19 cellular contexts compared by ENCODE assay signal in the genomic region with DNA sequence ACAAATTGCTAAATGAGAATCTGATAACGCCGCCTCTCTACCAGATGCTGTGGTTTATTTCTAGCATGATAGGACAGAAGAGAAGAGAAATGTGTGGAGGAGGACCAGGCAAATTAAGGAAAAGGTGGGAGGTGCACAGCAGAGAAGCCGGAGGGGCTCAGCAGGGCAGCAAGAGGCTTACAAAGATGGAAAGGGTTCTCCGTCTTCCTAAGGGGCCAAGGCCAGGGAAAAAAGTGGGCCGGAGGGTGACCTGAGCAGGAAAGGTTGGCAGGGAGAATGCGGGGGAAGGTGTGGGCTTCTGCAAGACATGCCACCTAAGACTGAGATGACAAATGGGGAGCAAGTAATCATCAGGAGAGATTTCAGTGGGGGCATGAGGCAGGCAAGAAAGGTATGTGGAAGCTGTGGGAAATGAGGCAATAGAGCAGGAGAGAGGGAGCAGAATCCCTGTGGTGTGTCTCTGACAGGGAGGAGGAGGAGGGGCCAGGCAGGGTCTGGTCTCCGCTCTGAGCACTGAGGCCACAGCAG. TPM values are rescaled to one million over a fixed set of nuclear protein-coding genes. Genes with fewer than 3 reads are reported as not detected.
DNase-seq lines count a peak whose midpoint lies in the region; ATAC-seq and TF ChIP-seq lines count a peak whose summit lies in the region.
"Had no signal": no experiment of that assay in that cellular context is flagged by ENCODE, and none has a peak within 500 bp of the region (broad histone marks: within the 10 kb centered on the region; RNA-seq: fewer than 3 reads in every experiment).

No MANE protein-coding gene starts in this region.

- peaks cover 6% of the 10 kb centered on the region for H3K36me3 ChIP-seq in lower lobe of right lung
- H3K36me3 ChIP-seq: adrenal gland, MG63, right lobe of liver, SJSA1 had no signal

- H4K5ac ChIP-seq in H9 (ENCODE audit: insufficient read length, low read depth, low read length): no peak overlapping the region

- H3K4me1 ChIP-seq in H9 (ENCODE audit: insufficient read depth, low read length): peaks cover 4% of the 10 kb centered on the region; the same call in 1 of the 2 replicates
- H3K4me1 ChIP-seq in lower lobe of right lung: peaks cover 24% of the 10 kb centered on the region

- H3K23ac ChIP-seq in H9 (ENCODE audit: insufficient read length, low read depth, low read length): no peak overlapping the region

- no peak overlapping the region for H3K14ac ChIP-seq in H9 (ENCODE audit: insufficient read depth, low read length)

- no peak overlapping the region for H2AK5ac ChIP-seq in H9 (ENCODE audit: insufficient read length, low read length)

- H3K27me3 Mint-ChIP-seq in H9 (ENCODE audit: low read depth): no peaks in the 10 kb centered on the region
- H3K27me3 Mint-ChIP-seq: stimulated activated naive CD8-positive, alpha-beta T cell treated with anti-CD3 and anti-CD28 coated beads, Interleukin-15, amount 100 ng/mL, for 72 hours had no signal

- H3K4ac ChIP-seq in H9 (ENCODE audit: low read depth, low read length): no peak overlapping the region

- no peaks in the 10 kb centered on the region for H4K20me1 ChIP-seq in H9 (ENCODE audit: control insufficient read depth, insufficient read depth, insufficient read length)

- no peak for ATAC-seq in lower lobe of right lung
- no peak for ATAC-seq in HG02852 (IDR thresholded peaks at IDR 0.05; ENCODE audit: unreplicated experiment)
- ATAC-seq: right lobe of liver; stimulated activated naive CD8-positive, alpha-beta T cell treated with anti-CD3 and anti-CD28 coated beads, Interleukin-15, amount 100 ng/mL, for 72 hours had no signal

- no peaks in the 10 kb centered on the region for H3K79me2 ChIP-seq in H9 (ENCODE audit: insufficient read depth, low read length)

- H3K27ac ChIP-seq in H9 (ENCODE audit: insufficient read length, low read depth, low read length) (no peak overlapping the region), lower lobe of right lung (no peak overlapping the region)
- H3K27ac ChIP-seq: adrenal gland, right lobe of liver, SJSA1 had no signal

- no peak overlapping the region for H3K18ac ChIP-seq in H9 (ENCODE audit: insufficient read length, low read depth, low read length)

- H3K4me2 ChIP-seq in H9 (ENCODE audit: insufficient read depth, insufficient read length, low read length): no peak overlapping the region

- H2BK120ac ChIP-seq in H9 (ENCODE audit: low read depth, low read length, poor library complexity, severe bottlenecking): no peak overlapping the region

- peaks cover 0 to 3% (median 0%) of the 10 kb centered on the region in 3 experiments; a peak in 1 of 7 replicates for H3K36me3 Mint-ChIP-seq in H9 (ENCODE audit: insufficient read depth in 1 of 3, low read depth in 3 of 3)

- H3K27me3 ChIP-seq in H9 (ENCODE audit: insufficient read depth, low read length) (no peaks in the 10 kb centered on the region), lower lobe of right lung (ENCODE audit: low read depth) (no peaks in the 10 kb centered on the region)
- H3K27me3 ChIP-seq: adrenal gland, MG63, right lobe of liver, SJSA1 had no signal

- H4K91ac ChIP-seq in H9 (ENCODE audit: insufficient read length, low read depth, low read length): no peak overlapping the region

- no peak overlapping the region for H2BK12ac ChIP-seq in H9 (ENCODE audit: insufficient read length, low read depth, low read length)

- H3K4me1 Mint-ChIP-seq in H9: peaks cover 20 to 29% of the 10 kb centered on the region in 2 experiments

- H3K4me3 ChIP-seq in lower lobe of right lung: no peak overlapping the region
- H3K4me3 ChIP-seq: adrenal gland, lung, MG63, right lobe of liver, SJSA1 had no signal

- H2AFZ ChIP-seq in H9 (ENCODE audit: low read length): no peak overlapping the region

- H3K79me1 ChIP-seq in H9 (ENCODE audit: insufficient read depth, low read depth, low read length, poor library complexity, severe bottlenecking): no peaks in the 10 kb centered on the region

- H3K56ac ChIP-seq in H9 (ENCODE audit: insufficient read length, low read depth, low read length): no peak overlapping the region

- no peak overlapping the region for H2BK5ac ChIP-seq in H9 (ENCODE audit: insufficient read length, low read length)

- H2BK15ac ChIP-seq in H9 (ENCODE audit: low read depth, low read length): no peak overlapping the region

- H3K23me2 ChIP-seq in H9 (ENCODE audit: insufficient read length, low read depth, low read length, poor library complexity, severe bottlenecking): no peaks in the 10 kb centered on the region

- WGBS in H9 (ENCODE audit: extremely low coverage, insufficient read length, low lambda C conversion rate): no CpG with 5 or more reads among the region's 7 CpGs

- no peaks in the 10 kb centered on the region for H3K9me3 ChIP-seq in H9 (ENCODE audit: control insufficient read depth, low read depth, low read length)
- H3K9me3 ChIP-seq in lower lobe of right lung: no peaks in the 10 kb centered on the region
- H3K9me3 ChIP-seq: adrenal gland, MG63, right lobe of liver, SJSA1 had no signal

- intact Hi-C loops in posterior vena cava (cut with DNase I): loop anchor here in 1 of 2 donors (10.0 kb wide), 1 partner anchor 247 kb away; no protein-coding TSS in a partner anchor
- intact Hi-C loops in lower lobe of right lung (cut with DNase I): no loop called here

- H3K27ac Mint-ChIP-seq in H9: peak overlapping the region; percentile 2 to 57 (median 26); a peak in 4 of 7 replicates
- H3K27ac Mint-ChIP-seq: stimulated activated naive CD8-positive, alpha-beta T cell treated with anti-CD3 and anti-CD28 coated beads, Interleukin-15, amount 100 ng/mL, for 72 hours had no signal

- H3T11ph ChIP-seq in H9 (ENCODE audit: low read length): no peak overlapping the region

- no peak overlapping the region for H3K9ac ChIP-seq in H9 (ENCODE audit: extremely low read depth, insufficient read length, low read length)

- H2BK20ac ChIP-seq in H9 (ENCODE audit: low read depth, low read length, poor library complexity, severe bottlenecking): no peak overlapping the region

- H4K8ac ChIP-seq in H9 (replicated peaks; ENCODE audit: insufficient read length, low read depth, low read length): no peak overlapping the region

- H3K9me3 Mint-ChIP-seq in H9: no peaks in the 10 kb centered on the region
- H3K9me3 Mint-ChIP-seq: stimulated activated naive CD8-positive, alpha-beta T cell treated with anti-CD3 and anti-CD28 coated beads, Interleukin-15, amount 100 ng/mL, for 72 hours had no signal

- no peak for TF ChIP-seq CTCF in H9 (conservative IDR thresholded peaks at IDR 0.05)
- no peak for TF ChIP-seq CTCF in lower lobe of right lung (IDR thresholded peaks at IDR 0.05)

- DNase-seq in H9 (peak; percentile 68), astrocyte of the hippocampus (ENCODE audit: low read depth, low spot score) (peak; percentile 27), islet precursor cell (peak; percentile 88), putamen (ENCODE audit: low spot score) (peak; percentile 76), posterior vena cava (ENCODE audit: low spot score) (no peak), NK-92 (lab: John Stamatoyannopoulos, UW; ENCODE audit: unreplicated experiment) (no peak), lower lobe of right lung (no peak)
- DNase-seq: activated effector memory CD4-positive, alpha-beta T cell treated with anti-CD3 and anti-CD28 coated beads, Interleukin-2, amount 50 U/mL, for 16 hours; adrenal gland; foreskin melanocyte; MG63; NCI-H187 treated with DMSO at 0.1 percent for 48 hours; NCI-H524; right lobe of liver; stimulated activated naive CD8-positive, alpha-beta T cell treated with anti-CD3 and anti-CD28 coated beads, Interleukin-15, amount 100 ng/mL, for 72 hours had no signal

- H3K4me3 Mint-ChIP-seq in H9: no peak overlapping the region; a peak in 1 of 5 replicates
- H3K4me3 Mint-ChIP-seq: stimulated activated naive CD8-positive, alpha-beta T cell treated with anti-CD3 and anti-CD28 coated beads, Interleukin-15, amount 100 ng/mL, for 72 hours had no signal

RNA-seq across cellular contexts. Expression of a gene that starts 18.7 kb away (rescaled TPM):
- total RNA-seq in H9 (2021) (9.1 and 9.8 TPM in 2 replicates), posterior vena cava (10 to 100 TPM; 20.3 to 23.2 TPM), lower lobe of right lung (23.7 TPM)
- total RNA-seq: OCI-LY7 had no signal

RNA-seq across cellular contexts. Expression of a gene that starts 25.6 kb away (rescaled TPM):
- total RNA-seq in H9 (2021): 13.4 and 13.9 TPM in 2 replicates
- total RNA-seq in posterior vena cava: 10 to 100 TPM; 11.6 to 17.9 TPM
- total RNA-seq in lower lobe of right lung: 10.1 TPM

Comparison
In these comparisons a context has a peak if more than half of its experiments do, and no peak if none do; other contexts are left out.
1. DNase-seq: peak in H9 (single experiment), astrocyte of the hippocampus (single experiment), islet precursor cell (single experiment) and putamen (single experiment); none in posterior vena cava (single experiment), NK-92 (single experiment) and lower lobe of right lung (single experiment).